Comparison of ENCODE assay signal across 1 cellular context in genomic region chr4:2363951-2364653, GRCh38.
TF ChIP-seq lines count a peak whose summit lies in the region.

No MANE protein-coding gene starts in this region.

TF ChIP-seq in GM23338, 12 proteins besides CTCF, POLR2A, EP300 and RAD21 (continued from another document):
- no peak for TF ChIP-seq EZH2phosphoT487 (IDR thresholded peaks at IDR 0.05; ENCODE audit: unreplicated experiment)
- no peak for TF ChIP-seq JUNB (IDR thresholded peaks at IDR 0.05; ENCODE audit: unreplicated experiment)
- no peak for TF ChIP-seq ETS1 (IDR thresholded peaks at IDR 0.05)
- TF ChIP-seq ZNF331 (CRISPR knock-in tag; IDR thresholded peaks at IDR 0.05; ENCODE audit: low read depth) = no peak
- TF ChIP-seq, protein P1, sequence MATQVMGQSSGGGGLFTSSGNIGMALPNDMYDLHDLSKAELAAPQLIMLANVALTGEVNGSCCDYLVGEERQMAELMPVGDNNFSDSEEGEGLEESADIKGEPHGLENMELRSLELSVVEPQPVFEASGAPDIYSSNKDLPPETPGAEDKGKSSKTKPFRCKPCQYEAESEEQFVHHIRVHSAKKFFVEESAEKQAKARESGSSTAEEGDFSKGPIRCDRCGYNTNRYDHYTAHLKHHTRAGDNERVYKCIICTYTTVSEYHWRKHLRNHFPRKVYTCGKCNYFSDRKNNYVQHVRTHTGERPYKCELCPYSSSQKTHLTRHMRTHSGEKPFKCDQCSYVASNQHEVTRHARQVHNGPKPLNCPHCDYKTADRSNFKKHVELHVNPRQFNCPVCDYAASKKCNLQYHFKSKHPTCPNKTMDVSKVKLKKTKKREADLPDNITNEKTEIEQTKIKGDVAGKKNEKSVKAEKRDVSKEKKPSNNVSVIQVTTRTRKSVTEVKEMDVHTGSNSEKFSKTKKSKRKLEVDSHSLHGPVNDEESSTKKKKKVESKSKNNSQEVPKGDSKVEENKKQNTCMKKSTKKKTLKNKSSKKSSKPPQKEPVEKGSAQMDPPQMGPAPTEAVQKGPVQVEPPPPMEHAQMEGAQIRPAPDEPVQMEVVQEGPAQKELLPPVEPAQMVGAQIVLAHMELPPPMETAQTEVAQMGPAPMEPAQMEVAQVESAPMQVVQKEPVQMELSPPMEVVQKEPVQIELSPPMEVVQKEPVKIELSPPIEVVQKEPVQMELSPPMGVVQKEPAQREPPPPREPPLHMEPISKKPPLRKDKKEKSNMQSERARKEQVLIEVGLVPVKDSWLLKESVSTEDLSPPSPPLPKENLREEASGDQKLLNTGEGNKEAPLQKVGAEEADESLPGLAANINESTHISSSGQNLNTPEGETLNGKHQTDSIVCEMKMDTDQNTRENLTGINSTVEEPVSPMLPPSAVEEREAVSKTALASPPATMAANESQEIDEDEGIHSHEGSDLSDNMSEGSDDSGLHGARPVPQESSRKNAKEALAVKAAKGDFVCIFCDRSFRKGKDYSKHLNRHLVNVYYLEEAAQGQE (IDR thresholded peaks at IDR 0.05; ENCODE audit: unreplicated experiment) = no peak
